17 cellular contexts compared by ENCODE assay signal in genomic region chr5:4095918-4096630, GRCh38.
"Had no signal": no experiment of that assay in that cellular context is flagged by ENCODE, and none has a peak within 500 bp of the region (broad histone marks: within the 10 kb centered on the region; RNA-seq: fewer than 3 reads in every experiment).

No MANE protein-coding gene starts in this region.

- ATAC-seq: activated T-cell treated with anti-CD3 and anti-CD28 coated beads, Interleukin-2, amount 50 U/mL, for 4 hours; stimulated activated effector memory CD8-positive, alpha-beta T cell treated with anti-CD3 and anti-CD28 coated beads, Interleukin-12 subunit alpha, Interleukin-12 subunit beta, amount 100 ng/mL, for 72 hours; stimulated activated naive CD8-positive, alpha-beta T cell treated with anti-CD3 and anti-CD28 coated beads, Interleukin-15, amount 100 ng/mL, for 72 hours; T-helper 17 cell had no signal

- H3K27ac ChIP-seq: cardiac muscle cell, epithelial cell of prostate, tibial artery had no signal

- H3K27me3 ChIP-seq: cardiac muscle cell, tibial artery had no signal

- DNase-seq: activated CD4-positive, alpha-beta T cell treated with anti-CD3 and anti-CD28 coated beads for 4 hours; activated CD4-positive, alpha-beta T cell treated with anti-CD3 and anti-CD28 coated beads, Interleukin-2, amount 50 U/mL, for 48 hours; activated CD4-positive, CD25-positive, alpha-beta regulatory T cell; activated CD8-positive, alpha-beta memory T cell treated with anti-CD3 and anti-CD28 coated beads, Interleukin-2, amount 50 U/mL, for 48 hours; activated naive CD4-positive, alpha-beta T cell treated with Interleukin-2 at 50 U/mL for 16 hours; activated naive CD8-positive, alpha-beta T cell treated with anti-CD3 and anti-CD28 coated beads for 36 hours; activated T-cell treated with anti-CD3 and anti-CD28 coated beads, Interleukin-2, amount 50 U/mL, for 4 hours; naive B cell; retina; stimulated activated CD4-positive, alpha-beta T cell treated with anti-CD3 and anti-CD28 coated beads, Interleukin-1b, Interleukin-23, amount 100 ng/mL, for 48 hours; stimulated activated naive CD8-positive, alpha-beta T cell treated with anti-CD3 and anti-CD28 coated beads, Interleukin-15, amount 100 ng/mL, for 72 hours; SW 1271; T-helper 17 cell; tibial artery had no signal

- H3K4me1 ChIP-seq: tibial artery had no signal

- H3K4me3 ChIP-seq: cardiac muscle cell, tibial artery had no signal

- H3K36me3 ChIP-seq: cardiac muscle cell, tibial artery had no signal

- H3K9me3 ChIP-seq: tibial artery had no signal
